8 cellular contexts compared by ENCODE assay signal in genomic region chr11:72641900-72642814, GRCh38. TPM values are rescaled to one million over a fixed set of nuclear protein-coding genes. Genes with fewer than 3 reads are reported as not detected.
A peak's percentile ranks its signal among the peaks of the same experiment; 100 is the strongest.
DNase-seq lines count a peak whose midpoint lies in the region; ATAC-seq and TF ChIP-seq lines count a peak whose summit lies in the region.

No MANE protein-coding gene starts in this region.

- no peak overlapping the region for H3K27ac Mint-ChIP-seq in activated naive CD4-positive, alpha-beta T cell treated with anti-CD3 and anti-CD28 coated beads, Interleukin-2, amount 50 U/mL, for 72 hours

- H3K4me3 ChIP-seq in psoas muscle = peak overlapping the region; percentile 72

- WGBS in psoas muscle, 3 donors = 4 to 11% (median 7%) methylated on average over 30 to 85 of the region's 87 CpGs

- H3K27ac ChIP-seq in psoas muscle = peak overlapping the region; percentile 46

- no peaks in the 10 kb centered on the region for H3K9me3 ChIP-seq in psoas muscle

- H3K27me3 ChIP-seq in psoas muscle (ENCODE audit: insufficient read depth in 3 of 3, low read length in 2 of 3) = peaks cover 0 to 17% (median 0%) of the 10 kb centered on the region in 3 donors

- in situ Hi-C loops in Caki2 (cut with HindIII; ENCODE audit: low pct_unique_long_range_greater_than_20kb, low sequenced_read_pairs) = no loop called here

- no peaks in the 10 kb centered on the region for H3K36me3 Mint-ChIP-seq in activated naive CD4-positive, alpha-beta T cell treated with anti-CD3 and anti-CD28 coated beads, Interleukin-2, amount 50 U/mL, for 72 hours

- H3K9me3 Mint-ChIP-seq in activated naive CD4-positive, alpha-beta T cell treated with anti-CD3 and anti-CD28 coated beads, Interleukin-2, amount 50 U/mL, for 72 hours = no peaks in the 10 kb centered on the region

- intact Hi-C loops in left cardiac atrium (cut with DNase I) (loop anchor here (2.0 to 10.0 kb wide), 2 partner anchors 53 to 167 kb away; no protein-coding TSS in a partner anchor), psoas muscle (cut with DNase I) (loop anchor here (2.0 to 10.0 kb wide), 3 partner anchors 43 to 167 kb away; no protein-coding TSS in a partner anchor)

- H3K4me1 ChIP-seq in psoas muscle = peaks cover 7% of the 10 kb centered on the region

- TF ChIP-seq CTCF in psoas muscle (IDR thresholded peaks at IDR 0.05) = no peak

- H3K36me3 ChIP-seq in psoas muscle (ENCODE audit: insufficient read depth in 1 of 2, low read depth in 1 of 2) = no peaks in the 10 kb centered on the region

- peak; percentile 28 for DNase-seq in Caki2 (ENCODE audit: low read depth)
- DNase-seq in HuH-7 (ENCODE audit: low spot score) = peak; percentile 64
- peak in 1 of 2 donors; percentile 23 for DNase-seq in activated naive CD4-positive, alpha-beta T cell treated with anti-CD3 and anti-CD28 coated beads, Interleukin-2, amount 50 U/mL, for 72 hours (ENCODE audit: low spot score in 2 of 2)
- peak; percentile 56 for DNase-seq in left cardiac atrium
- peak; percentile 49 to 71 for DNase-seq in psoas muscle
- no peak for DNase-seq in RPMI8226
- no peak for DNase-seq in effector CD8-positive, alpha-beta T cell (lab: John Stamatoyannopoulos, UW)

- peak; percentile 31 to 53 for ATAC-seq in activated naive CD4-positive, alpha-beta T cell treated with anti-CD3 and anti-CD28 coated beads, Interleukin-2, amount 50 U/mL, for 72 hours
- ATAC-seq in left cardiac atrium = peak; percentile 80 to 81
- ATAC-seq in psoas muscle = peak; percentile 56 to 80 (median 70)
- no peak for ATAC-seq in HG03460 (IDR thresholded peaks at IDR 0.05; ENCODE audit: unreplicated experiment)

RNA-seq across cellular contexts. Expression of gene PDE2A, which starts 32.1 kb away (rescaled TPM):
- total RNA-seq in Caki2 (2014; rRNA removed; shearing (Covaris generic); ENCODE audit: low replicate concordance) = 1.5 TPM in 1 of 2 replicates, not detected in the other
- total RNA-seq in activated naive CD4-positive, alpha-beta T cell treated with anti-CD3 and anti-CD28 coated beads, Interleukin-2, amount 50 U/mL, for 72 hours = under 1 TPM; 0.68 to 0.97 TPM
- 10 to 100 TPM; 40.9 to 41.6 TPM for total RNA-seq in left cardiac atrium
- 10 to 100 TPM in 2 of 4 donors, 1 to 10 TPM in 2; 6.0 to 20.1 (median 10.1) TPM for total RNA-seq in psoas muscle
- polyA plus RNA-seq in psoas muscle = 10 to 100 TPM in 1 of 3 donors, 1 to 10 TPM in 2; 6.9 to 16.6 (median 7.6) TPM

Comparison
In these comparisons a context has a peak if more than half of its experiments do, and no peak if none do; other contexts are left out.
1. DNase-seq: peak in Caki2 (single experiment), HuH-7 (single experiment), left cardiac atrium (single experiment) and psoas muscle (2 of 2); none in RPMI8226 (single experiment) and effector CD8-positive, alpha-beta T cell (single experiment).